ENCODE assay signal across 26 cellular contexts in genomic region chr2:83394134-83394965, GRCh38.
A peak's percentile ranks its signal among the peaks of the same experiment; 100 is the strongest.
DNase-seq lines count a peak whose midpoint lies in the region; ATAC-seq and TF ChIP-seq lines count a peak whose summit lies in the region.
"Had no signal": no experiment of that assay in that cellular context is flagged by ENCODE, and none has a peak within 500 bp of the region (broad histone marks: within the 10 kb centered on the region; RNA-seq: fewer than 3 reads in every experiment).

No MANE protein-coding gene starts in this region.

- H3K9me3 ChIP-seq in MM.1S (replicated peaks; ENCODE audit: insufficient read depth, low read length): no peaks in the 10 kb centered on the region
- H3K9me3 ChIP-seq: Caco-2, HAP-1, SJCRH30 had no signal

- no peak for ATAC-seq in GM18498 (IDR thresholded peaks at IDR 0.05; ENCODE audit: unreplicated experiment)
- ATAC-seq in HG02852 (IDR thresholded peaks at IDR 0.05; ENCODE audit: unreplicated experiment): no peak
- ATAC-seq: CD8-positive, alpha-beta T cell; SK-N-SH treated with all-trans-retinoic acid at 6 μM for 48 hours had no signal

- DNase-seq in NCI-H446 (lab: John Stamatoyannopoulos, UW): peak; percentile 13 to 31
- no peak for DNase-seq in NCI-H446 treated with DMSO at 0.1 percent for 48 hours (lab: John Stamatoyannopoulos, UW)
- DNase-seq in MM.1S: peak; percentile 67
- DNase-seq in choroid plexus epithelial cell (ENCODE audit: low read depth): peak; percentile 1
- DNase-seq in skeletal muscle cell (ENCODE audit: low read depth): peak; percentile 8
- DNase-seq in activated effector memory CD4-positive, alpha-beta T cell treated with anti-CD3 and anti-CD28 coated beads, Interleukin-2, amount 50 U/mL, for 16 hours: no peak
- DNase-seq: Caco-2; CD8-positive, alpha-beta T cell; GOT3; HFFc6; IMR-90; KG1; MV-4-11; NCI-H1105; NCI-H1436 treated with DMSO at 0.1 percent for 48 hours; NCI-H187 treated with DMSO at 0.1 percent for 48 hours; NCI-H2171 treated with DMSO at 0.1 percent for 48 hours; NCI-H345; NCI-H524 treated with DMSO at 0.1 percent for 48 hours; SJCRH30 had no signal

- H3K27me3 ChIP-seq in MM.1S (replicated peaks; ENCODE audit: insufficient read depth, low read length): no peaks in the 10 kb centered on the region

- H3K9me2 ChIP-seq in MM.1S (replicated peaks; ENCODE audit: insufficient read depth, low read length): no peaks in the 10 kb centered on the region

- H4K20me1 ChIP-seq in MM.1S (ENCODE audit: insufficient read depth, low read length): no peaks in the 10 kb centered on the region

- H3K4me2 ChIP-seq in MM.1S (ENCODE audit: low read depth, low read length): peak overlapping the region; percentile 37; the same call in 1 of the 2 replicates

- no peaks in the 10 kb centered on the region for H3K79me2 ChIP-seq in MM.1S (ENCODE audit: low read length)

- no peaks in the 10 kb centered on the region for H3F3A ChIP-seq in MM.1S (ENCODE audit: insufficient read depth, low read length)

- no peaks in the 10 kb centered on the region for H3K36me3 ChIP-seq in MM.1S (replicated peaks; ENCODE audit: insufficient read depth, low read length)
- H3K36me3 ChIP-seq: HAP-1, SJCRH30 had no signal

- TF ChIP-seq CTCF in MM.1S (IDR thresholded peaks at IDR 0.05; ENCODE audit: low read length) (no peak), choroid plexus epithelial cell (conservative IDR thresholded peaks at IDR 0.05; ENCODE audit: low read depth, low read length) (no peak)

- H2AFZ ChIP-seq in MM.1S (ENCODE audit: low read length): no peak overlapping the region; the same call in 1 of the 2 replicates

- peak overlapping the region; percentile 16; the same call in 1 of the 2 replicates for H3K27ac ChIP-seq in MM.1S (ENCODE audit: low read length)
- H3K27ac ChIP-seq: 22Rv1, C4-2B, SJCRH30 had no signal

- H3K4me3 ChIP-seq in MM.1S (ENCODE audit: low read length) (no peak overlapping the region; the same call in 1 of the 2 replicates), choroid plexus epithelial cell (ENCODE audit: low read depth, low read length) (no peak overlapping the region), skeletal muscle cell (ENCODE audit: low read depth, low read length) (no peak overlapping the region)
- H3K4me3 ChIP-seq: HAP-1, SJCRH30 had no signal

- H3K4me1 ChIP-seq in MM.1S (ENCODE audit: low read length): 0 out of 2 replicates have a peak, but pooled peaks cover 4% of the 10 kb centered on the region
- H3K4me1 ChIP-seq: Caco-2, HAP-1, SJCRH30 had no signal

- no peak overlapping the region for H3K9ac ChIP-seq in MM.1S (ENCODE audit: low read length)

Comparison
In these comparisons a context has a peak if more than half of its experiments do, and no peak if none do; other contexts are left out.
1. DNase-seq: peak in NCI-H446 (2 of 2), MM.1S (single experiment), choroid plexus epithelial cell (single experiment) and skeletal muscle cell (single experiment); none in NCI-H446 treated with DMSO at 0.1 percent for 48 hours (single experiment) and activated effector memory CD4-positive, alpha-beta T cell treated with anti-CD3 and anti-CD28 coated beads, Interleukin-2, amount 50 U/mL, for 16 hours (single experiment).